In genomic region chr12:72444125-72444524, GRCh38 we compare ENCODE assay signal across 28 cellular contexts.
"Had no signal": no experiment of that assay in that cellular context is flagged by ENCODE, and none has a peak within 500 bp of the region (broad histone marks: within the 10 kb centered on the region; RNA-seq: fewer than 3 reads in every experiment).

No MANE protein-coding gene starts in this region.

- H3K4me2 ChIP-seq: hepatocyte had no signal

- H3K79me2 ChIP-seq: hepatocyte had no signal

- H3K27ac ChIP-seq: dorsolateral prefrontal cortex, epithelial cell of prostate, gastroesophageal sphincter, heart left ventricle, hepatocyte, ovary, psoas muscle, skin epidermis, spleen, suprapubic skin, transverse colon, upper lobe of right lung, uterus had no signal

- H3K36me3 ChIP-seq: gastroesophageal sphincter, heart left ventricle, ovary, spleen, suprapubic skin, transverse colon, upper lobe of right lung, uterus had no signal

- H3K4me3 Mint-ChIP-seq: endodermal cell; memory B cell; natural killer cell; stimulated activated naive B cell treated with anti-CD40 and anti-IgM and Interleukin-4, amounts not matched to agents 10 μg/mL and 1 μg/mL and 100 μg/mL, for 72 hours; stimulated activated naive CD8-positive, alpha-beta T cell treated with anti-CD3 and anti-CD28 coated beads, Interleukin-15, Interleukin-2, amounts not matched to agents 100 ng/mL and 50 ng/mL, for 24 hours had no signal

- H3K9me3 ChIP-seq: ovary, psoas muscle, suprapubic skin, upper lobe of right lung, uterus had no signal

- H2AFZ ChIP-seq: hepatocyte had no signal

- H3K4me1 Mint-ChIP-seq: memory B cell; natural killer cell; stimulated activated naive B cell treated with anti-CD40 and anti-IgM and Interleukin-4, amounts not matched to agents 10 μg/mL and 1 μg/mL and 100 μg/mL, for 72 hours had no signal

- H3K27me3 Mint-ChIP-seq: memory B cell; stimulated activated naive B cell treated with anti-CD40 and anti-IgM and Interleukin-4, amounts not matched to agents 10 μg/mL and 1 μg/mL and 100 μg/mL, for 72 hours; stimulated activated naive CD8-positive, alpha-beta T cell treated with anti-CD3 and anti-CD28 coated beads, Interleukin-15, Interleukin-2, amounts not matched to agents 100 ng/mL and 50 ng/mL, for 24 hours had no signal

- H3K27me3 ChIP-seq: dorsolateral prefrontal cortex, gastroesophageal sphincter, heart left ventricle, hepatocyte, ovary, spleen, suprapubic skin, transverse colon, upper lobe of right lung, uterus had no signal

- H3K4me3 ChIP-seq: dorsolateral prefrontal cortex, gastroesophageal sphincter, heart left ventricle, hepatocyte, lung, ovary, psoas muscle, skin epidermis, spleen, suprapubic skin, transverse colon, upper lobe of right lung, uterus had no signal

- H3K4me1 ChIP-seq: gastroesophageal sphincter, heart left ventricle, psoas muscle, spleen, suprapubic skin, transverse colon, upper lobe of right lung, uterus had no signal

- ATAC-seq: esophagus mucosa; gastroesophageal sphincter; heart left ventricle; natural killer cell; psoas muscle; right cardiac atrium; stimulated activated naive B cell treated with anti-CD40 and anti-IgM and Interleukin-4, amounts not matched to agents 10 μg/mL and 1 μg/mL and 100 μg/mL, for 72 hours; upper lobe of right lung had no signal

- DNase-seq: dorsolateral prefrontal cortex; effector CD8-positive, alpha-beta T cell; endodermal cell; foreskin fibroblast; heart left ventricle; natural killer cell; occipital lobe; ovary; posterior cingulate gyrus; psoas muscle; right cardiac atrium; spleen; stimulated activated CD4-positive, alpha-beta T cell treated with anti-CD3 and anti-CD28 coated beads, Interleukin-15, amount 100 ng/mL, for 24 hours; stimulated activated CD4-positive, alpha-beta T cell treated with anti-CD3 and anti-CD28 coated beads, Interleukin-2, amount 100 ng/mL, for 48 hours; stimulated activated naive B cell treated with anti-CD40 and anti-IgM and Interleukin-4, amounts not matched to agents 10 μg/mL and 1 μg/mL and 100 μg/mL, for 72 hours; transverse colon; upper lobe of right lung; uterus had no signal

- FAIRE-seq: keratinocyte had no signal

- H3K36me3 Mint-ChIP-seq: memory B cell; natural killer cell; stimulated activated naive B cell treated with anti-CD40 and anti-IgM and Interleukin-4, amounts not matched to agents 10 μg/mL and 1 μg/mL and 100 μg/mL, for 72 hours had no signal

- H3K27ac Mint-ChIP-seq: endodermal cell; memory B cell; natural killer cell; stimulated activated naive B cell treated with anti-CD40 and anti-IgM and Interleukin-4, amounts not matched to agents 10 μg/mL and 1 μg/mL and 100 μg/mL, for 72 hours; stimulated activated naive CD8-positive, alpha-beta T cell treated with anti-CD3 and anti-CD28 coated beads, Interleukin-15, Interleukin-2, amounts not matched to agents 100 ng/mL and 50 ng/mL, for 24 hours had no signal
